16 cellular contexts compared by ENCODE assay signal in the genomic region with DNA sequence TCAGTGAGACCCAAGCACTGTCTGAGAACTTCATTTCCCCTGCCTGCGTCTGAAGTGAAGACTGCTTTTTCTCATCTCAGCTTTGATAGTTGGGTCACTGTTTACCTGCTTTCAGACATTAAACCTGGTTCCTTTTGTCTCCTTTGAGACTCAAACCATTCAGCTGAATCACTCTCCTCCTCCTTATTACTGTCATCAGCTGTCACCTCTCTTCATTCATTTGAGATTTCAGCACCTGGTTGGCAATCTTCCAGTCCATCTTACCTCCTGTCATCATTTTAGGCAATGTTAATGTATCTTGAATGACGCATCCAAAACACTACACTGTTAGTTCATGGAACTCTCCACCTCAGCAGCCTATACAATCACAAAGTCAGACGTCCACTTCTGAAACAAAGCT. TPM values are rescaled to one million over a fixed set of nuclear protein-coding genes. Genes with fewer than 3 reads are reported as not detected.
A peak's percentile ranks its signal among the peaks of the same experiment; 100 is the strongest.
DNase-seq lines count a peak whose midpoint lies in the region; ATAC-seq and TF ChIP-seq lines count a peak whose summit lies in the region.
"Had no signal": no experiment of that assay in that cellular context is flagged by ENCODE, and none has a peak within 500 bp of the region (broad histone marks: within the 10 kb centered on the region; RNA-seq: fewer than 3 reads in every experiment).

No MANE protein-coding gene starts in this region.

- H3K27me3 ChIP-seq in CD4-positive, alpha-beta memory T cell (ENCODE audit: insufficient read depth, low read length): no peaks in the 10 kb centered on the region
- H3K27me3 ChIP-seq in vagina: no peaks in the 10 kb centered on the region
- H3K27me3 ChIP-seq: Peyer's patch had no signal

- no peaks in the 10 kb centered on the region for H3K4me1 Mint-ChIP-seq in CD4-positive, alpha-beta memory T cell
- H3K4me1 Mint-ChIP-seq in activated CD4-positive, alpha-beta T cell treated with anti-CD3 and anti-CD28 coated beads, Interleukin-2, amount 10 ng/mL, durations not matched to agents 7 days and 5 days: no peaks in the 10 kb centered on the region

- TF ChIP-seq POLR2A in vagina (IDR thresholded peaks at IDR 0.05): no peak

- DNase-seq in NCI-H1436 treated with DMSO at 0.1 percent for 48 hours (lab: John Stamatoyannopoulos, UW) (peak; percentile 75), NCI-H2171 (lab: John Stamatoyannopoulos, UW) (peak; percentile 70), SHP77 treated with DMSO at 0.1 percent for 48 hours (lab: John Stamatoyannopoulos, UW) (peak; percentile 32), vagina (ENCODE audit: extremely low spot score in 2 of 2) (no peak)
- no peak for DNase-seq in CD4-positive, alpha-beta memory T cell
- no peak for DNase-seq in activated CD4-positive, alpha-beta T cell treated with anti-CD3 and anti-CD28 coated beads, Interleukin-2, amount 10 ng/mL, durations not matched to agents 7 days and 5 days
- DNase-seq: Calu3, GF-D8, MM.1S, NCI-H526, Peyer's patch, SIG-M5, T-helper 2 cell had no signal

- no peak for ATAC-seq in GM21515 (IDR thresholded peaks at IDR 0.05; ENCODE audit: unreplicated experiment)
- ATAC-seq: A549 had no signal

- no peaks in the 10 kb centered on the region for H3K36me3 Mint-ChIP-seq in CD4-positive, alpha-beta memory T cell
- no peaks in the 10 kb centered on the region for H3K36me3 Mint-ChIP-seq in activated CD4-positive, alpha-beta T cell treated with anti-CD3 and anti-CD28 coated beads, Interleukin-2, amount 10 ng/mL, durations not matched to agents 7 days and 5 days (ENCODE audit: low read depth)

- no peak overlapping the region for H3K4me3 ChIP-seq in CD4-positive, alpha-beta memory T cell (ENCODE audit: low read length in 2 of 2)
- H3K4me3 ChIP-seq in vagina: no peak overlapping the region
- H3K4me3 ChIP-seq: A549, Peyer's patch had no signal

- H3K4me1 ChIP-seq in CD4-positive, alpha-beta memory T cell (ENCODE audit: insufficient read depth, low read length): no peaks in the 10 kb centered on the region
- peaks cover 13% of the 10 kb centered on the region for H3K4me1 ChIP-seq in vagina
- H3K4me1 ChIP-seq: A549, Peyer's patch had no signal

- no peak overlapping the region for H3K4me3 Mint-ChIP-seq in CD4-positive, alpha-beta memory T cell
- no peak overlapping the region for H3K4me3 Mint-ChIP-seq in activated CD4-positive, alpha-beta T cell treated with anti-CD3 and anti-CD28 coated beads, Interleukin-2, amount 10 ng/mL, durations not matched to agents 7 days and 5 days

- H3K27me3 Mint-ChIP-seq in CD4-positive, alpha-beta memory T cell: no peaks in the 10 kb centered on the region
- no peaks in the 10 kb centered on the region for H3K27me3 Mint-ChIP-seq in activated CD4-positive, alpha-beta T cell treated with anti-CD3 and anti-CD28 coated beads, Interleukin-2, amount 10 ng/mL, durations not matched to agents 7 days and 5 days

- H3K27ac ChIP-seq in C4-2B (peak overlapping the region; percentile 63; the same call in 1 of the 2 replicates), vagina (no peak overlapping the region)
- no peak overlapping the region for H3K27ac ChIP-seq in CD4-positive, alpha-beta memory T cell (ENCODE audit: low read depth, low read length)
- H3K27ac ChIP-seq: A549, Peyer's patch had no signal

- intact Hi-C loops in CD4-positive, alpha-beta memory T cell (cut with micrococcal nuclease): no loop called here
- intact Hi-C loops in vagina (cut with DNase I): no loop called here

- CTCF ChIA-PET in CD4-positive, alpha-beta memory T cell (lab: Charles Lee; ENCODE audit: partially characterized antibody): no interaction called here
- CTCF ChIA-PET in activated CD4-positive, alpha-beta T cell treated with anti-CD3 and anti-CD28 coated beads, Interleukin-2, amount 10 ng/mL, durations not matched to agents 7 days and 5 days (lab: Charles Lee): no interaction called here

- POLR2A ChIA-PET in CD4-positive, alpha-beta memory T cell (lab: Charles Lee; ENCODE audit: partially characterized antibody): no interaction called here
- POLR2A ChIA-PET in activated CD4-positive, alpha-beta T cell treated with anti-CD3 and anti-CD28 coated beads, Interleukin-2, amount 10 ng/mL, durations not matched to agents 7 days and 5 days (lab: Charles Lee): no interaction called here

- H3K9me3 Mint-ChIP-seq in CD4-positive, alpha-beta memory T cell: peaks cover 0 to 4% (median 0%) of the 10 kb centered on the region in 8 donors
- no peaks in the 10 kb centered on the region for H3K9me3 Mint-ChIP-seq in activated CD4-positive, alpha-beta T cell treated with anti-CD3 and anti-CD28 coated beads, Interleukin-2, amount 10 ng/mL, durations not matched to agents 7 days and 5 days

- no peaks in the 10 kb centered on the region for H3K36me3 ChIP-seq in CD4-positive, alpha-beta memory T cell (ENCODE audit: insufficient read depth, low read length)
- no peaks in the 10 kb centered on the region for H3K36me3 ChIP-seq in vagina
- H3K36me3 ChIP-seq: Peyer's patch had no signal

- no peak overlapping the region for H3K27ac Mint-ChIP-seq in CD4-positive, alpha-beta memory T cell
- H3K27ac Mint-ChIP-seq in activated CD4-positive, alpha-beta T cell treated with anti-CD3 and anti-CD28 coated beads, Interleukin-2, amount 10 ng/mL, durations not matched to agents 7 days and 5 days: no peak overlapping the region

- no peak for TF ChIP-seq CTCF in C4-2B (conservative IDR thresholded peaks at IDR 0.05)
- no peak for TF ChIP-seq CTCF in vagina (IDR thresholded peaks at IDR 0.05)

- H3K9me3 ChIP-seq in CD4-positive, alpha-beta memory T cell (ENCODE audit: control insufficient read depth in 1 of 2, low read length in 2 of 2): no peaks in the 10 kb centered on the region
- no peaks in the 10 kb centered on the region for H3K9me3 ChIP-seq in vagina
- H3K9me3 ChIP-seq: A549, Peyer's patch had no signal

RNA-seq across cellular contexts. Expression of gene SOX4, which starts 34.3 kb away (rescaled TPM):
- under 1 TPM; 0.12 to 0.14 TPM for total RNA-seq in CD4-positive, alpha-beta memory T cell
- under 1 TPM; 0.11 to 0.13 TPM for polyA plus RNA-seq in CD4-positive, alpha-beta memory T cell
- total RNA-seq in vagina: 11.5 TPM
- total RNA-seq in activated CD4-positive, alpha-beta T cell treated with anti-CD3 and anti-CD28 coated beads, Interleukin-2, amount 10 ng/mL, durations not matched to agents 7 days and 5 days: 1 to 10 TPM; 1.4 TPM

Comparison
In these comparisons a context has a peak if more than half of its experiments do, and no peak if none do; other contexts are left out.
1. DNase-seq: peak in NCI-H1436 treated with DMSO at 0.1 percent for 48 hours (single experiment), NCI-H2171 (single experiment) and SHP77 treated with DMSO at 0.1 percent for 48 hours (single experiment); none in CD4-positive, alpha-beta memory T cell (0 of 5), vagina (0 of 2) and activated CD4-positive, alpha-beta T cell treated with anti-CD3 and anti-CD28 coated beads, Interleukin-2, amount 10 ng/mL, durations not matched to agents 7 days and 5 days (single experiment).